Comparison of ENCODE assay signal across 12 cellular contexts in the genomic region with DNA sequence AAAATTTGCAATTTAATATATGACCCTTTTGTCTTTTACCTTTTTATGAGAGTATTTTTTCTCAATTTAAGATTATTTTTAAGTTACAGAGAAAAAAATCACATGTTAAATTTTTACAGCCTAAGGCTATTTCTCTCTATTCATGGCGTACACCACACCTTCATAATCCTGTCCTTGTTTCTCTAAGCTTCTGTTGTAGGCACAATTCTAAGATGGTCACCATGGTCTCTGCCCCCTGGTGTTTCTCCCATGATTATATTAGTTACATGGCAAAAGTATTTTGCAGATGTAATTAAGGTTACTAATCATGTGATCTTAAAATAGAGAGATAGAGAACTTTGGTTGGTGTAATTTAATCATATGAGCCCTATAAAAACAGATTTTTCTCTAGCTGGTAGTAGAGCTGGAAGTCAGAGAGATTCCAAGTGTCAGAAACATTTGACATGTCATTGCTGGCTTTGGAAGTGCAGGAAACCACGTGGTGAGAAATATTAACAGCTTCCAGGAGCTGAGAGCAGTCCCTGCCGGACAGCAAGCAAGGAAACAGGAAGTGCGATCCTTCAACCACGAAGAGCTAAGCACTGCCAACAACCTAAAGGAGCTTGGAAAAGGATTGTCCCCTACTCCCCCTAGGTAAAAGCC.
DNase-seq lines count a peak whose midpoint lies in the region; ATAC-seq and TF ChIP-seq lines count a peak whose summit lies in the region.
"Had no signal": no experiment of that assay in that cellular context is flagged by ENCODE, and none has a peak within 500 bp of the region (broad histone marks: within the 10 kb centered on the region; RNA-seq: fewer than 3 reads in every experiment).

No MANE protein-coding gene starts in this region.

- H2BK120ac ChIP-seq in IMR-90 (ENCODE audit: low read depth, low read length): no peak overlapping the region

- H3K4me3 ChIP-seq in IMR-90 (ENCODE audit: insufficient read depth, low read depth, low read length): no peak overlapping the region
- H3K4me3 ChIP-seq: pancreas had no signal

- H3K14ac ChIP-seq in IMR-90 (replicated peaks; ENCODE audit: low read depth, low read length): no peak overlapping the region

- TF ChIP-seq RAD21 in IMR-90 (IDR thresholded peaks at IDR 0.05; ENCODE audit: low read length): no peak

- no peaks in the 10 kb centered on the region for H3K9me3 ChIP-seq in IMR-90 (ENCODE audit: control insufficient read depth, insufficient read depth, low read length)
- H3K9me3 ChIP-seq: pancreas had no signal

- POLR2A ChIA-PET in IMR-90 (lab: Charles Lee; ENCODE audit: unreplicated experiment): no interaction called here

- no peak overlapping the region for H3K27ac ChIP-seq in IMR-90 (ENCODE audit: insufficient read depth, low read length)
- H3K27ac ChIP-seq: pancreas had no signal

- no peak for TF ChIP-seq POLR2A in IMR-90 (IDR thresholded peaks at IDR 0.05; ENCODE audit: low read depth, low read length)

- H3K56ac ChIP-seq in IMR-90 (ENCODE audit: extremely low read depth, insufficient read depth, low read length): no peak overlapping the region

- no TSS peak for BruUV-seq in IMR-90 (replicated peaks; lab: Mats Ljungman, UMichigan)

- no peak overlapping the region for H3K23ac ChIP-seq in IMR-90 (ENCODE audit: low read depth, low read length)

- H3K4me1 ChIP-seq in IMR-90 (ENCODE audit: control insufficient read depth, insufficient read depth, low read length): no peaks in the 10 kb centered on the region
- H3K4me1 ChIP-seq: pancreas had no signal

- H3K9me1 ChIP-seq in IMR-90 (ENCODE audit: insufficient read depth, low read length): no peaks in the 10 kb centered on the region

- no peak overlapping the region for H2BK15ac ChIP-seq in IMR-90 (ENCODE audit: low read depth, low read length)

- H3K4me2 ChIP-seq in IMR-90 (ENCODE audit: low read depth, low read length): no peak overlapping the region

- no peaks in the 10 kb centered on the region for H3K27me3 ChIP-seq in IMR-90 (ENCODE audit: control insufficient read depth, insufficient read depth, low read length)
- H3K27me3 ChIP-seq: pancreas had no signal

- no peak overlapping the region for H3K18ac ChIP-seq in IMR-90 (ENCODE audit: low read depth, low read length)

- peak overlapping the region; percentile 45 for H2AFZ ChIP-seq in IMR-90 (replicated peaks; ENCODE audit: low read length, poor library complexity)

- no peak for ATAC-seq in IMR-90 (ENCODE audit: low read depth)

- H3K9ac ChIP-seq in IMR-90 (ENCODE audit: low read depth, low read length): no peak overlapping the region

- no peaks in the 10 kb centered on the region for H4K20me1 ChIP-seq in IMR-90 (ENCODE audit: insufficient read depth, low read length)

- no peak overlapping the region for H2AK9ac ChIP-seq in IMR-90 (replicated peaks; ENCODE audit: low read depth, low read length, poor library complexity)

- CTCF ChIA-PET in IMR-90 (lab: Yijun Ruan, JAX): no interaction called here

- H3K4ac ChIP-seq in IMR-90 (ENCODE audit: low read depth, low read length): no peak overlapping the region

- intact Hi-C loops in IMR-90 (cut with micrococcal nuclease): loop anchor here (1.0 kb wide), 1 partner anchor 34 kb away; no protein-coding TSS in a partner anchor

- H3K36me3 ChIP-seq in IMR-90 (ENCODE audit: control insufficient read depth, insufficient read depth, low read length): no peaks in the 10 kb centered on the region
- H3K36me3 ChIP-seq: pancreas had no signal

- peak overlapping the region in 1 of 2 experiments; percentile 40; a peak in 1 of 4 replicates for H4K8ac ChIP-seq in IMR-90 (ENCODE audit: low read depth in 2 of 2, low read length in 2 of 2)

- no peak overlapping the region for H2BK5ac ChIP-seq in IMR-90 (ENCODE audit: low read depth, low read length, poor library complexity, severe bottlenecking)

- H2AK5ac ChIP-seq in IMR-90 (ENCODE audit: low read depth, low read length): no peak overlapping the region

- in situ Hi-C loops in IMR-90 (cut with MboI; ENCODE audit: low sequenced_read_pairs): no loop called here

- no peak overlapping the region for H4K5ac ChIP-seq in IMR-90 (ENCODE audit: low read depth, low read length)

- H2BK20ac ChIP-seq in IMR-90 (ENCODE audit: low read depth, low read length): no peak overlapping the region

- WGBS in IMR-90 (ENCODE audit: extremely low coverage in 2 of 2, insufficient read length in 1 of 2), 2 experiments: 0% methylated on average over 1 of the region's 5 CpGs; no CpG with 5 or more reads in 1 of the 2 experiments

- DNase-seq in AG20443 (ENCODE audit: low spot score): peak; percentile 20
- peak; percentile 15 for DNase-seq in IMR-90
- peak; percentile 18 for DNase-seq in astrocyte of the hippocampus (ENCODE audit: low read depth, low spot score)
- peak; percentile 18 for DNase-seq in iPS-NIHi11 (ENCODE audit: low spot score)
- no peak for DNase-seq in NCI-H1105 treated with DMSO at 0.1 percent for 48 hours (lab: John Stamatoyannopoulos, UW)
- no peak for DNase-seq in stimulated activated CD4-positive, alpha-beta T cell treated with anti-CD3 and anti-CD28 coated beads, Interleukin-1b, Interleukin-23, amount 100 ng/mL, for 48 hours
- DNase-seq in putamen (ENCODE audit: low spot score): no peak
- no peak for DNase-seq in SHP77 (lab: John Stamatoyannopoulos, UW)
- DNase-seq: activated CD4-positive, alpha-beta memory T cell treated with anti-CD3 and anti-CD28 coated beads for 36 hours; CD4-positive, alpha-beta memory T cell; HCEC 1CT; pancreas had no signal

- dilution Hi-C loops in IMR-90 (cut with HindIII; ENCODE audit: low sequenced_read_pairs, unreplicated experiment): no loop called here

- no peak overlapping the region for H4K91ac ChIP-seq in IMR-90 (ENCODE audit: insufficient read depth, low read depth, low read length)

- no peak for TF ChIP-seq CTCF in IMR-90 (conservative IDR thresholded peaks at IDR 0.05; ENCODE audit: low read depth, low read length)

- no peaks in the 10 kb centered on the region for H3K79me1 ChIP-seq in IMR-90 (ENCODE audit: low read depth in 1 of 2, low read length in 2 of 2)

TF ChIP-seq in IMR-90, 13 proteins besides CTCF, POLR2A, EP300 and RAD21:
- TF ChIP-seq RCOR1 (IDR thresholded peaks at IDR 0.05; ENCODE audit: insufficient replicate concordance, low read length) (no peak), MXI1 (IDR thresholded peaks at IDR 0.05; ENCODE audit: borderline replicate concordance, low read depth, low read length) (no peak), FOS (IDR thresholded peaks at IDR 0.05; ENCODE audit: low read depth, low read length) (no peak), SMC3 (IDR thresholded peaks at IDR 0.05; ENCODE audit: low read depth, low read length) (no peak), CHD1 (IDR thresholded peaks at IDR 0.05; ENCODE audit: low read depth, low read length) (no peak), BHLHE40 (IDR thresholded peaks at IDR 0.05; ENCODE audit: low read depth, low read length) (no peak)
- TF ChIP-seq, protein P1, sequence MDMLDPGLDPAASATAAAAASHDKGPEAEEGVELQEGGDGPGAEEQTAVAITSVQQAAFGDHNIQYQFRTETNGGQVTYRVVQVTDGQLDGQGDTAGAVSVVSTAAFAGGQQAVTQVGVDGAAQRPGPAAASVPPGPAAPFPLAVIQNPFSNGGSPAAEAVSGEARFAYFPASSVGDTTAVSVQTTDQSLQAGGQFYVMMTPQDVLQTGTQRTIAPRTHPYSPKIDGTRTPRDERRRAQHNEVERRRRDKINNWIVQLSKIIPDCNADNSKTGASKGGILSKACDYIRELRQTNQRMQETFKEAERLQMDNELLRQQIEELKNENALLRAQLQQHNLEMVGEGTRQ (IDR thresholded peaks at IDR 0.05; ENCODE audit: low read depth, low read length): no peak

Comparison
In these comparisons a context has a peak if more than half of its experiments do, and no peak if none do; other contexts are left out.
1. DNase-seq: peak in AG20443 (single experiment), IMR-90 (single experiment), astrocyte of the hippocampus (single experiment) and iPS-NIHi11 (single experiment); none in NCI-H1105 treated with DMSO at 0.1 percent for 48 hours (single experiment), stimulated activated CD4-positive, alpha-beta T cell treated with anti-CD3 and anti-CD28 coated beads, Interleukin-1b, Interleukin-23, amount 100 ng/mL, for 48 hours (single experiment), putamen (single experiment) and SHP77 (0 of 2).